In genomic region chr1:212242288-212242984, GRCh38 we compare ENCODE assay signal across 1 cellular context.
TF ChIP-seq lines count a peak whose summit lies in the region.

No MANE protein-coding gene starts in this region.

TF ChIP-seq in HepG2, 621 proteins besides CTCF, POLR2A, EP300 and RAD21 (continued from another document and continues in another):
- no peak for TF ChIP-seq ZHX1 (CRISPR knock-in tag; IDR thresholded peaks at IDR 0.05; ENCODE audit: low read depth)
- TF ChIP-seq GATA4 (IDR thresholded peaks at IDR 0.05; ENCODE audit: borderline replicate concordance, low read depth), result no peak
- no peak for TF ChIP-seq HCFC1 (IDR thresholded peaks at IDR 0.05; ENCODE audit: low read depth, low read length)
- TF ChIP-seq BATF2 (CRISPR knock-in tag; IDR thresholded peaks at IDR 0.05), result no peak
- TF ChIP-seq ZNF180 (CRISPR knock-in tag; IDR thresholded peaks at IDR 0.05; ENCODE audit: borderline replicate concordance, low read depth), result no peak
- TF ChIP-seq RFX1 (IDR thresholded peaks at IDR 0.05), result no peak
- no peak; the same call in none of the 2 replicates for TF ChIP-seq DMAP1 (CRISPR knock-in tag; IDR thresholded peaks at IDR 0.05)
- no peak for TF ChIP-seq ZNF510 (CRISPR knock-in tag; IDR thresholded peaks at IDR 0.05; ENCODE audit: low read depth)
- no peak for TF ChIP-seq CERS6 (CRISPR knock-in tag; IDR thresholded peaks at IDR 0.05)
- TF ChIP-seq PATZ1 (CRISPR knock-in tag; IDR thresholded peaks at IDR 0.05), result peak; percentile 74
- peak; percentile 21; the same call in 1 of the 2 replicates for TF ChIP-seq ZNF281 (CRISPR knock-in tag; IDR thresholded peaks at IDR 0.05; ENCODE audit: borderline replicate concordance)
- no peak for TF ChIP-seq ZNF550 (CRISPR knock-in tag; IDR thresholded peaks at IDR 0.05; ENCODE audit: borderline replicate concordance)
- no peak for TF ChIP-seq ZNF792 (CRISPR knock-in tag; IDR thresholded peaks at IDR 0.05)
- TF ChIP-seq ZNF703 (CRISPR knock-in tag; IDR thresholded peaks at IDR 0.05; ENCODE audit: borderline replicate concordance), result no peak
- no peak for TF ChIP-seq NFE2 (CRISPR knock-in tag; IDR thresholded peaks at IDR 0.05)
- no peak for TF ChIP-seq MIER2 (CRISPR knock-in tag; IDR thresholded peaks at IDR 0.05)
- TF ChIP-seq ATAD3A (CRISPR knock-in tag; IDR thresholded peaks at IDR 0.05), result no peak
- no peak for TF ChIP-seq ZNF207 (IDR thresholded peaks at IDR 0.05; ENCODE audit: borderline replicate concordance)
- TF ChIP-seq CBX1 (IDR thresholded peaks at IDR 0.05; ENCODE audit: low read depth), result no peak
- TF ChIP-seq SALL2 (CRISPR knock-in tag; IDR thresholded peaks at IDR 0.05), result no peak
- TF ChIP-seq ZNF343 (CRISPR knock-in tag; IDR thresholded peaks at IDR 0.05), result no peak
- no peak for TF ChIP-seq RNF219 (CRISPR knock-in tag; IDR thresholded peaks at IDR 0.05)
- no peak for TF ChIP-seq ZMAT3 (CRISPR knock-in tag; conservative IDR thresholded peaks at IDR 0.05)
- TF ChIP-seq PCBP1 (IDR thresholded peaks at IDR 0.05; ENCODE audit: borderline replicate concordance, low read depth, low read length), result no peak
- no peak for TF ChIP-seq AGO2 (optimal IDR thresholded peaks at IDR 0.05; ENCODE audit: low read depth, low read length)
- peak; percentile 74; the same call in 1 of the 2 replicates for TF ChIP-seq ZNF710 (CRISPR knock-in tag; IDR thresholded peaks at IDR 0.05; ENCODE audit: borderline replicate concordance)
- no peak for TF ChIP-seq U2AF1 (optimal IDR thresholded peaks at IDR 0.05; ENCODE audit: low read depth, low read length)
- TF ChIP-seq HMG20A (CRISPR knock-in tag; IDR thresholded peaks at IDR 0.05; ENCODE audit: borderline replicate concordance), result peak; percentile 78; the same call in 1 of the 2 replicates
- no peak for TF ChIP-seq ZNF260 (CRISPR knock-in tag; IDR thresholded peaks at IDR 0.05; ENCODE audit: borderline replicate concordance, low read depth)
- no peak for TF ChIP-seq ZNF503 (CRISPR knock-in tag; IDR thresholded peaks at IDR 0.05)
- no peak for TF ChIP-seq ZNF773 (CRISPR knock-in tag; IDR thresholded peaks at IDR 0.05; ENCODE audit: borderline replicate concordance)
- no peak for TF ChIP-seq SMAD1 (CRISPR knock-in tag; IDR thresholded peaks at IDR 0.05; ENCODE audit: borderline replicate concordance, low read depth)
- no peak for TF ChIP-seq ZNF678 (CRISPR knock-in tag; IDR thresholded peaks at IDR 0.05)
- TF ChIP-seq ARID3A (IDR thresholded peaks at IDR 0.05; ENCODE audit: low read depth, low read length), result no peak
- TF ChIP-seq ZFYVE20 (CRISPR knock-in tag; IDR thresholded peaks at IDR 0.05; ENCODE audit: borderline replicate concordance, low read depth), result no peak
- no peak for TF ChIP-seq HDAC6 (IDR thresholded peaks at IDR 0.05; ENCODE audit: low read depth, low read length)
- peak; percentile 66 for TF ChIP-seq ASH2L (IDR thresholded peaks at IDR 0.05; ENCODE audit: insufficient read length, low read depth, low read length)
- TF ChIP-seq RORA (CRISPR knock-in tag; IDR thresholded peaks at IDR 0.05), result no peak
- TF ChIP-seq MBNL3 (CRISPR knock-in tag; conservative IDR thresholded peaks at IDR 0.05), result no peak
- TF ChIP-seq UBTF (CRISPR knock-in tag; IDR thresholded peaks at IDR 0.05), result no peak
